Comparison of ENCODE assay signal across 10 cellular contexts in the genomic region with DNA sequence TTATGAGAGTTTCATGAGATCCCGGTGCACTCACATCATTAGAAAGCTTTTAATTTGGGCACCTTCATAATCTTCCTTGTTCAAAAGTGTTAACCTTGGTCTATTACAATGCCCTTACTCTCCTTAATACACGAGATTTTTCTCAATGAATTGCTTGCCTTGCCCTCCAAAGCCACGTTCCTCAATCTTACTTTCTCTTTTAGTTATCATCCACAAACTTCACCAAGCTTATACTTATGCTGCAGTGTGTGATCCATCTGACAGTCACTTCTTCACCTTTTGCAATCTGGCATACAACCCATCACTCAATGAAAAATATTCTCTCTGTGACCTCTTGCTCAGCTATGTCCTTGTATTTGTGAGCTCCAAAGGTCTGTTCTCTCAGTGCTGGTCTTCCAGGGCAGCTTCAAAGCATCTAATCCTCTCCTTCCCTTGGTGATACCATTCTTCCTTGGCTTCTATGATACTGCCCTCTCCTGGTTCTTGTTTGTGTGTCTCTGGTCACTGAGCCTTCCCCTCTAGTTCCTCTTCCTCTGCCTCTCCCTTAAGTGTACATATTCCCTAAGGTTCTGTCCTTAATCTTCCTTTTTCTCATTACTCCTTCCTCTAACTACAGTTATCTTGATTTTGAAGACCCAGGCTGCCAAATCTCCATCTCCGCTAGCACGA.
A peak's percentile ranks its signal among the peaks of the same experiment; 100 is the strongest.
DNase-seq lines count a peak whose midpoint lies in the region; ATAC-seq, FAIRE-seq and TF ChIP-seq lines count a peak whose summit lies in the region.
"Had no signal": no experiment of that assay in that cellular context is flagged by ENCODE, and none has a peak within 500 bp of the region (broad histone marks: within the 10 kb centered on the region; RNA-seq: fewer than 3 reads in every experiment).

No MANE protein-coding gene starts in this region.

- DNase-seq in GM13976 (ENCODE audit: low spot score) (peak; percentile 56), HL-60 (ENCODE audit: low read depth in 1 of 2, low spot score in 1 of 2) (peak in 1 of 2 experiments; percentile 58), kidney (no peak), NCI-H1092 (lab: John Stamatoyannopoulos, UW) (no peak)
- DNase-seq in activated CD4-positive, alpha-beta T cell treated with anti-CD3 and anti-CD28 coated beads, Interleukin-2, amount 10 ng/mL, durations not matched to agents 7 days and 5 days: no peak
- no peak for DNase-seq in natural killer cell treated with Interleukin-12 subunit alpha and Interleukin-12 subunit beta and Interleukin-15 and Interleukin-18, amount 100 ng/mL, for 72 hours (ENCODE audit: low spot score)
- DNase-seq in stimulated activated CD4-positive, alpha-beta T cell treated with anti-CD3 and anti-CD28 coated beads, Interleukin-4, amount 100 ng/mL, for 1 hour: no peak

- no peak for FAIRE-seq in kidney (lab: Jason Lieb, UNC)

- POLR2A ChIA-PET in activated CD4-positive, alpha-beta T cell treated with anti-CD3 and anti-CD28 coated beads, Interleukin-2, amount 10 ng/mL, durations not matched to agents 7 days and 5 days (lab: Charles Lee): no interaction called here

- intact Hi-C loops in kidney (cut with DNase I): no loop called here

- peaks cover 10% of the 10 kb centered on the region for H3K27me3 Mint-ChIP-seq in activated CD4-positive, alpha-beta T cell treated with anti-CD3 and anti-CD28 coated beads, Interleukin-2, amount 10 ng/mL, durations not matched to agents 7 days and 5 days
- peaks cover 0 to 24% of the 10 kb centered on the region in 2 donors for H3K27me3 Mint-ChIP-seq in natural killer cell treated with Interleukin-12 subunit alpha and Interleukin-12 subunit beta and Interleukin-15 and Interleukin-18, amount 100 ng/mL, for 72 hours

- no peaks in the 10 kb centered on the region for H3K36me3 ChIP-seq in kidney (ENCODE audit: control insufficient read depth in 1 of 2, insufficient read depth in 2 of 2, low read length in 2 of 2)

- H3K27me3 ChIP-seq in HL-60 (ENCODE audit: insufficient read depth, poor library complexity, severe bottlenecking): no peaks in the 10 kb centered on the region

- H3K9ac ChIP-seq in kidney (ENCODE audit: low read length in 2 of 2): no peak overlapping the region

- H3K4me1 Mint-ChIP-seq in activated CD4-positive, alpha-beta T cell treated with anti-CD3 and anti-CD28 coated beads, Interleukin-2, amount 10 ng/mL, durations not matched to agents 7 days and 5 days: no peaks in the 10 kb centered on the region
- H3K4me1 Mint-ChIP-seq in natural killer cell treated with Interleukin-12 subunit alpha and Interleukin-12 subunit beta and Interleukin-15 and Interleukin-18, amount 100 ng/mL, for 72 hours (ENCODE audit: low read depth in 2 of 2): no peaks in the 10 kb centered on the region

- no peak overlapping the region for H3K27ac Mint-ChIP-seq in activated CD4-positive, alpha-beta T cell treated with anti-CD3 and anti-CD28 coated beads, Interleukin-2, amount 10 ng/mL, durations not matched to agents 7 days and 5 days
- H3K27ac Mint-ChIP-seq in natural killer cell treated with Interleukin-12 subunit alpha and Interleukin-12 subunit beta and Interleukin-15 and Interleukin-18, amount 100 ng/mL, for 72 hours: no peak overlapping the region
- H3K27ac Mint-ChIP-seq: memory B cell had no signal

- CTCF ChIA-PET in activated CD4-positive, alpha-beta T cell treated with anti-CD3 and anti-CD28 coated beads, Interleukin-2, amount 10 ng/mL, durations not matched to agents 7 days and 5 days (lab: Charles Lee): interaction anchor here (0.7 kb wide), 1 partner anchor 259 kb away, joined by 3 read pairs; no protein-coding TSS in a partner anchor

- in situ Hi-C loops in GM13976 (cut with MboI; ENCODE audit: low sequenced_read_pairs, unreplicated experiment): no loop called here

- H3K9me3 ChIP-seq in kidney (ENCODE audit: control insufficient read depth in 1 of 2, low read length in 2 of 2): peaks cover 0 to 4% of the 10 kb centered on the region in 2 donors

- peaks cover 6% of the 10 kb centered on the region for H3K9me3 Mint-ChIP-seq in activated CD4-positive, alpha-beta T cell treated with anti-CD3 and anti-CD28 coated beads, Interleukin-2, amount 10 ng/mL, durations not matched to agents 7 days and 5 days
- H3K9me3 Mint-ChIP-seq in natural killer cell treated with Interleukin-12 subunit alpha and Interleukin-12 subunit beta and Interleukin-15 and Interleukin-18, amount 100 ng/mL, for 72 hours: peaks cover 4% of the 10 kb centered on the region

- no peaks in the 10 kb centered on the region for H3K36me3 Mint-ChIP-seq in activated CD4-positive, alpha-beta T cell treated with anti-CD3 and anti-CD28 coated beads, Interleukin-2, amount 10 ng/mL, durations not matched to agents 7 days and 5 days (ENCODE audit: low read depth)
- H3K36me3 Mint-ChIP-seq in natural killer cell treated with Interleukin-12 subunit alpha and Interleukin-12 subunit beta and Interleukin-15 and Interleukin-18, amount 100 ng/mL, for 72 hours: no peaks in the 10 kb centered on the region
- H3K36me3 Mint-ChIP-seq: memory B cell had no signal

- no peak for ATAC-seq in natural killer cell treated with Interleukin-12 subunit alpha and Interleukin-12 subunit beta and Interleukin-15 and Interleukin-18, amount 100 ng/mL, for 72 hours

- H3K4me3 ChIP-seq in HL-60 (replicated peaks; ENCODE audit: insufficient read depth, low read length): no peak overlapping the region
- peak overlapping the region; percentile 44 for H3K4me3 ChIP-seq in WI38 (ENCODE audit: low read depth, low read length)
- peak overlapping the region in 1 of 2 donors; percentile 40 for H3K4me3 ChIP-seq in kidney (ENCODE audit: low read length in 2 of 2)
- H3K4me3 ChIP-seq: SK-N-MC had no signal

- TF ChIP-seq CTCF in GM13976 (IDR thresholded peaks at IDR 0.05; ENCODE audit: borderline replicate concordance, control extremely low read depth, extremely low read depth, insufficient read depth, missing control alignments) (peak; percentile 24), HL-60 (IDR thresholded peaks at IDR 0.05; ENCODE audit: insufficient read depth, low read length) (peak; percentile 6), WI38 (IDR thresholded peaks at IDR 0.05; ENCODE audit: low read depth, low read length) (peak; percentile 45), kidney (IDR thresholded peaks at IDR 0.05; ENCODE audit: borderline replicate concordance, extremely low read depth, insufficient read depth) (peak; percentile 17)

- H3K27ac ChIP-seq in HL-60 (replicated peaks): no peak overlapping the region
- no peak overlapping the region for H3K27ac ChIP-seq in kidney (ENCODE audit: low read depth in 2 of 2, low read length in 2 of 2)
- H3K27ac ChIP-seq: SK-N-MC had no signal

- no peaks in the 10 kb centered on the region for H3K4me1 ChIP-seq in kidney (ENCODE audit: control insufficient read depth in 1 of 2, insufficient read depth in 1 of 2, low read depth in 1 of 2, low read length in 2 of 2)

- H3K4me3 Mint-ChIP-seq in activated CD4-positive, alpha-beta T cell treated with anti-CD3 and anti-CD28 coated beads, Interleukin-2, amount 10 ng/mL, durations not matched to agents 7 days and 5 days: no peak overlapping the region
- H3K4me3 Mint-ChIP-seq in natural killer cell treated with Interleukin-12 subunit alpha and Interleukin-12 subunit beta and Interleukin-15 and Interleukin-18, amount 100 ng/mL, for 72 hours: no peak overlapping the region
- H3K4me3 Mint-ChIP-seq: memory B cell had no signal
